In genomic region chr6:22295145-22295544, GRCh38 we compare ENCODE assay signal across 22 cellular contexts. TPM values are rescaled to one million over a fixed set of nuclear protein-coding genes. Genes with fewer than 3 reads are reported as not detected.
"Had no signal": no experiment of that assay in that cellular context is flagged by ENCODE, and none has a peak within 500 bp of the region (broad histone marks: within the 10 kb centered on the region; RNA-seq: fewer than 3 reads in every experiment).

No MANE protein-coding gene starts in this region.

- H3K27ac ChIP-seq: coronary artery, heart right ventricle, left lung, ovary, sigmoid colon, upper lobe of left lung, VCaP had no signal

- H3K27me3 ChIP-seq: heart right ventricle, left lung, ovary, sigmoid colon, upper lobe of left lung had no signal

- H3K4me1 ChIP-seq: heart right ventricle, left lung, upper lobe of left lung had no signal

- H3K36me3 ChIP-seq: heart right ventricle, left lung, ovary, sigmoid colon, upper lobe of left lung had no signal

- DNase-seq: activated CD4-positive, alpha-beta T cell treated with anti-CD3 and anti-CD28 coated beads, Interleukin-2, amount 10 ng/mL, durations not matched to agents 24 days and 14 days; activated CD8-positive, alpha-beta memory T cell treated with anti-CD3 and anti-CD28 coated beads for 24 hours; activated naive CD4-positive, alpha-beta T cell treated with anti-CD3 and anti-CD28 coated beads, Interleukin-2, amount 10 ng/mL, durations not matched to agents 7 days and 5 days; activated T-cell treated with anti-CD3 and anti-CD28 coated beads for 4 hours; caudate nucleus; effector CD4-positive, alpha-beta T cell; heart right ventricle; islet precursor cell; left lung; mesendoderm; ovary; sigmoid colon; stimulated activated CD4-positive, alpha-beta T cell treated with anti-CD3 and anti-CD28 coated beads, Interleukin-2, amount 100 ng/mL, for 48 hours; stimulated activated naive CD4-positive, alpha-beta T cell treated with Interleukin-2 at 50 U/mL for 16 hours; T1000; upper lobe of left lung had no signal

- H3K9me3 ChIP-seq: left lung, ovary, sigmoid colon, upper lobe of left lung had no signal

- ATAC-seq: heart right ventricle, left lung had no signal

- H3K4me3 ChIP-seq: coronary artery, heart right ventricle, left lung, ovary, upper lobe of left lung had no signal

RNA-seq across cellular contexts. Expression of gene PRL, which starts 1.7 kb away (rescaled TPM):
- total RNA-seq: activated CD4-positive, alpha-beta T cell treated with anti-CD3 and anti-CD28 coated beads, Interleukin-2, amount 10 ng/mL, durations not matched to agents 24 days and 14 days; activated T-helper 2 cell treated with anti-CD3 and anti-CD28 coated beads, Interferon-gamma antibody, Interleukin-2, Interleukin-4, amounts not matched to agents 10 μg/mL and 5 μg/mL and 100 μg/mL, durations not matched to agents 14 hours and 24 hours and 36 hours; fibroblast of lung; frontal cortex; heart right ventricle; neural crest cell; sigmoid colon had no signal
- polyA plus RNA-seq: fibroblast of lung, heart right ventricle had no signal
